7 cellular contexts compared by ENCODE assay signal in genomic region chr12:24560867-24561266, GRCh38.
DNase-seq lines count a peak whose midpoint lies in the region; ATAC-seq lines count a peak whose summit lies in the region.

No MANE protein-coding gene starts in this region.

- no peak for ATAC-seq in GM19467 (IDR thresholded peaks at IDR 0.05; ENCODE audit: unreplicated experiment)

- no peaks in the 10 kb centered on the region for H3K9me3 Mint-ChIP-seq in activated naive CD8-positive, alpha-beta T cell treated with anti-CD3 and anti-CD28 coated beads for 36 hours

- H3K4me3 ChIP-seq in HUES64 (ENCODE audit: low read length), result peak overlapping the region; percentile 98
- H3K4me3 ChIP-seq in stomach smooth muscle (ENCODE audit: low read length in 2 of 2), result peak overlapping the region; percentile 80 to 91

- peaks cover 76% of the 10 kb centered on the region for H3K27me3 Mint-ChIP-seq in activated naive CD8-positive, alpha-beta T cell treated with anti-CD3 and anti-CD28 coated beads for 36 hours

- peaks cover 34% of the 10 kb centered on the region for H3K4me1 ChIP-seq in HUES64 (ENCODE audit: insufficient read depth, low read length)
- peaks cover 12% of the 10 kb centered on the region for H3K4me1 ChIP-seq in stomach smooth muscle (ENCODE audit: control insufficient read depth, insufficient read depth, low read length)

- peak overlapping the region; percentile 80 for H3K4me3 Mint-ChIP-seq in activated naive CD8-positive, alpha-beta T cell treated with anti-CD3 and anti-CD28 coated beads for 36 hours

- peaks cover 50% of the 10 kb centered on the region for H3K27me3 ChIP-seq in HUES64 (ENCODE audit: insufficient read depth, low read length)
- H3K27me3 ChIP-seq in stomach smooth muscle (ENCODE audit: control insufficient read depth in 1 of 2, insufficient read depth in 2 of 2, low read length in 2 of 2), result no peaks in the 10 kb centered on the region

- no peak overlapping the region for H3K27ac ChIP-seq in HUES64 (ENCODE audit: low read depth, low read length)
- peak overlapping the region; percentile 86 for H3K27ac ChIP-seq in stomach smooth muscle (ENCODE audit: low read length)

- no peaks in the 10 kb centered on the region for H3K36me3 ChIP-seq in HUES64 (ENCODE audit: insufficient read depth, low read length)
- no peaks in the 10 kb centered on the region for H3K36me3 ChIP-seq in stomach smooth muscle (ENCODE audit: control insufficient read depth in 2 of 2, insufficient read depth in 2 of 2, low read length in 2 of 2)

- no peaks in the 10 kb centered on the region for H3K36me3 Mint-ChIP-seq in activated naive CD8-positive, alpha-beta T cell treated with anti-CD3 and anti-CD28 coated beads for 36 hours

- peaks cover 14% of the 10 kb centered on the region for H3K4me1 Mint-ChIP-seq in activated naive CD8-positive, alpha-beta T cell treated with anti-CD3 and anti-CD28 coated beads for 36 hours

- WGBS in HUES64, result 7% methylated on average over 2 of the region's 2 CpGs

- H3K9ac ChIP-seq in HUES64 (ENCODE audit: low read depth, low read length), result no peak overlapping the region
- H3K9ac ChIP-seq in stomach smooth muscle (ENCODE audit: low read length in 2 of 2), result peak overlapping the region; percentile 58 to 76

- H3K9me3 ChIP-seq in HUES64 (ENCODE audit: insufficient read depth, low read depth, low read length) (no peaks in the 10 kb centered on the region), stomach smooth muscle (ENCODE audit: control insufficient read depth in 2 of 2, low read length in 2 of 2) (no peaks in the 10 kb centered on the region)

- DNase-seq in activated naive CD8-positive, alpha-beta T cell treated with anti-CD3 and anti-CD28 coated beads for 36 hours, result no peak
- DNase-seq in iris pigment epithelial cell (ENCODE audit: low read depth) (peak; percentile 25), activated gamma-delta T cell treated with Interleukin-2 at 50 U/mL for 16 hours (no peak), germinal center (ENCODE audit: low spot score) (no peak)

- no peak overlapping the region for H3K27ac Mint-ChIP-seq in activated naive CD8-positive, alpha-beta T cell treated with anti-CD3 and anti-CD28 coated beads for 36 hours
